Comparison of ENCODE assay signal across 8 cellular contexts in genomic region chr7:28410628-28411578, GRCh38. TPM values are rescaled to one million over a fixed set of nuclear protein-coding genes. Genes with fewer than 3 reads are reported as not detected.
DNase-seq lines count a peak whose midpoint lies in the region; ATAC-seq and TF ChIP-seq lines count a peak whose summit lies in the region.

No MANE protein-coding gene starts in this region.

- H3K27ac ChIP-seq in PC-3 (ENCODE audit: low read length) (no peak overlapping the region), colonic mucosa (no peak overlapping the region), lower lobe of right lung (no peak overlapping the region), thoracic aorta (peak overlapping the region; percentile 91 to 96)

- H2AFZ ChIP-seq in PC-3 (ENCODE audit: low read length), result peak overlapping the region; percentile 88; the same call in 1 of the 2 replicates

- TF ChIP-seq POLR2A in GM18505 (IDR thresholded peaks at IDR 0.05; ENCODE audit: borderline replicate concordance, extremely low read depth, insufficient read depth, insufficient read length), result peak; percentile 47

- DNase-seq in ACHN, result peak; percentile 81
- DNase-seq in PC-3, result peak; percentile 37
- DNase-seq in colonic mucosa, result peak; percentile 44
- peak; percentile 49 for DNase-seq in lower lobe of right lung
- DNase-seq in thoracic aorta (ENCODE audit: low spot score), result no peak

- H3K4me3 ChIP-seq in PC-3 (ENCODE audit: low read length) (peak overlapping the region; percentile 87), colonic mucosa (peak overlapping the region; percentile 43), lower lobe of right lung (peak overlapping the region; percentile 60), thoracic aorta (peak overlapping the region; percentile 88)

- H3K36me3 ChIP-seq in PC-3 (ENCODE audit: low read depth, low read length), result no peaks in the 10 kb centered on the region
- H3K36me3 ChIP-seq in colonic mucosa, result no peaks in the 10 kb centered on the region
- no peaks in the 10 kb centered on the region for H3K36me3 ChIP-seq in lower lobe of right lung
- H3K36me3 ChIP-seq in thoracic aorta, result no peaks in the 10 kb centered on the region

- H3F3A ChIP-seq in PC-3 (ENCODE audit: low read length, unreplicated experiment), result no peaks in the 10 kb centered on the region

- TSS peak; percentile 36 for BruUV-seq in PC-3 (replicated peaks; lab: Mats Ljungman, UMichigan)

- H3K4me1 ChIP-seq in PC-3 (ENCODE audit: insufficient read depth, low read length) (peaks cover 27% of the 10 kb centered on the region), colonic mucosa (peaks cover 4% of the 10 kb centered on the region), lower lobe of right lung (peaks cover 24% of the 10 kb centered on the region), thoracic aorta (ENCODE audit: control insufficient read depth in 1 of 2, low read depth in 2 of 2) (peaks cover 16 to 28% of the 10 kb centered on the region in 2 donors)

- no peaks in the 10 kb centered on the region for H4K20me1 ChIP-seq in PC-3 (ENCODE audit: low read length)

- H3K9me2 ChIP-seq in PC-3 (replicated peaks; ENCODE audit: low read length), result no peaks in the 10 kb centered on the region

- no peak overlapping the region for H3K9ac ChIP-seq in PC-3 (ENCODE audit: low read length)
- H3K9ac ChIP-seq in colonic mucosa (ENCODE audit: low read depth in 2 of 2, low read length in 2 of 2), result peak overlapping the region; percentile 46 to 69

- POLR2A ChIA-PET in PC-3 (lab: Charles Lee; ENCODE audit: unreplicated experiment), result no interaction called here

- H3K27me3 ChIP-seq in PC-3 (ENCODE audit: low read length), result peaks cover 33% of the 10 kb centered on the region
- H3K27me3 ChIP-seq in colonic mucosa, result peaks cover 46% of the 10 kb centered on the region
- peaks cover 33% of the 10 kb centered on the region for H3K27me3 ChIP-seq in lower lobe of right lung (ENCODE audit: low read depth)
- H3K27me3 ChIP-seq in thoracic aorta (replicated peaks; ENCODE audit: insufficient read depth), result no peaks in the 10 kb centered on the region

- CTCF ChIA-PET in PC-3 (lab: Charles Lee), result interaction anchor here (1.0 kb wide), 1 partner anchor 511 kb away, joined by 4 read pairs; no protein-coding TSS in a partner anchor

- no peaks in the 10 kb centered on the region for H3K79me2 ChIP-seq in PC-3 (ENCODE audit: low read length)

- peak overlapping the region; percentile 99 for H3K4me2 ChIP-seq in PC-3 (ENCODE audit: low read length)

- no peak for ATAC-seq in GM18505 (IDR thresholded peaks at IDR 0.05; ENCODE audit: unreplicated experiment)
- ATAC-seq in PC-3, result 0 out of 2 replicates have a peak, but pooled peaks have one; percentile 5
- peak in 1 of 2 donors; percentile 4 for ATAC-seq in lower lobe of right lung
- ATAC-seq in thoracic aorta (ENCODE audit: insufficient number of reproducible peaks, low FRiP score, low read depth), result no peak
- no peak for ATAC-seq in HG02870 (IDR thresholded peaks at IDR 0.05; ENCODE audit: unreplicated experiment)
- ATAC-seq in HG03342 (IDR thresholded peaks at IDR 0.05; ENCODE audit: unreplicated experiment), result no peak

- in situ Hi-C loops in ACHN (cut with HindIII; ENCODE audit: low pct_ligation_motif_present, low pct_unique_long_range_greater_than_20kb, low sequenced_read_pairs), result no loop called here

- H3K9me3 ChIP-seq in PC-3 (ENCODE audit: low read length) (no peaks in the 10 kb centered on the region), colonic mucosa (no peaks in the 10 kb centered on the region), lower lobe of right lung (no peaks in the 10 kb centered on the region), thoracic aorta (no peaks in the 10 kb centered on the region)

- no peak for TF ChIP-seq CTCF in PC-3 (conservative IDR thresholded peaks at IDR 0.05; ENCODE audit: low read depth, low read length)
- TF ChIP-seq CTCF in colonic mucosa (IDR thresholded peaks at IDR 0.05), result no peak
- TF ChIP-seq CTCF in lower lobe of right lung (IDR thresholded peaks at IDR 0.05), result no peak
- TF ChIP-seq CTCF in thoracic aorta (IDR thresholded peaks at IDR 0.05), result no peak

- intact Hi-C loops in PC-3 (cut with micrococcal nuclease), result loop anchor here (5.0 to 10.0 kb wide), 3 partner anchors 121 to 314 kb away; no protein-coding TSS in a partner anchor
- intact Hi-C loops in colonic mucosa (cut with DNase I), result no loop called here
- intact Hi-C loops in lower lobe of right lung (cut with DNase I), result no loop called here

RNA-seq across cellular contexts. Expression of gene CREB5, which starts 1.4 kb away (rescaled TPM):
- total RNA-seq in PC-3 (2014; rRNA removed) (5.2 and 6.0 TPM in 2 replicates), colonic mucosa (1 to 10 TPM in 1 of 2 donors, under 1 TPM in 1; 0.54 to 3.6 TPM), lower lobe of right lung (10.3 TPM), thoracic aorta (10 to 100 TPM; 44.4 to 49.1 TPM)

Comparison
In these comparisons a context has a peak if more than half of its experiments do, and no peak if none do; other contexts are left out.
1. H3K27ac ChIP-seq: peak in thoracic aorta (2 of 2); none in PC-3 (single experiment), colonic mucosa (single experiment) and lower lobe of right lung (single experiment).
2. Peak in every context shown above with its lines, with median percentiles within 50 percentile points of each other: H3K4me3 ChIP-seq.